17 cellular contexts compared by ENCODE assay signal in genomic region chr19:10811391-10812111, GRCh38. TPM values are rescaled to one million over a fixed set of nuclear protein-coding genes. Genes with fewer than 3 reads are reported as not detected.
DNase-seq lines count a peak whose midpoint lies in the region; ATAC-seq and TF ChIP-seq lines count a peak whose summit lies in the region.
"Had no signal": no experiment of that assay in that cellular context is flagged by ENCODE, and none has a peak within 500 bp of the region (broad histone marks: within the 10 kb centered on the region; RNA-seq: fewer than 3 reads in every experiment).

No MANE protein-coding gene starts in this region.

- H3K27ac Mint-ChIP-seq in activated CD8-positive, alpha-beta memory T cell treated with anti-CD3 and anti-CD28 coated beads, Interleukin-2, amount 10 ng/mL, durations not matched to agents 7 days and 5 days: peak overlapping the region; percentile 19
- peak overlapping the region; percentile 35 for H3K27ac Mint-ChIP-seq in endodermal cell
- H3K27ac Mint-ChIP-seq in stimulated activated effector memory CD8-positive, alpha-beta T cell treated with anti-CD3 and anti-CD28 coated beads, Interleukin-12 subunit alpha, Interleukin-12 subunit beta, amount 100 ng/mL, for 72 hours: peak overlapping the region; percentile 99
- H3K27ac Mint-ChIP-seq: activated B cell treated with CpG ODN at 0.5 μM for 24 hours had no signal

- 94 to 95% methylated on average over 7 to 17 of the region's 17 CpGs for WGBS in endodermal cell (ENCODE audit: insufficient coverage in 1 of 2, insufficient read length in 1 of 2), 2 experiments

- H3K4me1 Mint-ChIP-seq in activated CD8-positive, alpha-beta memory T cell treated with anti-CD3 and anti-CD28 coated beads, Interleukin-2, amount 10 ng/mL, durations not matched to agents 7 days and 5 days: peaks cover 69% of the 10 kb centered on the region
- no peaks in the 10 kb centered on the region for H3K4me1 Mint-ChIP-seq in endodermal cell
- peaks cover 66% of the 10 kb centered on the region for H3K4me1 Mint-ChIP-seq in stimulated activated effector memory CD8-positive, alpha-beta T cell treated with anti-CD3 and anti-CD28 coated beads, Interleukin-12 subunit alpha, Interleukin-12 subunit beta, amount 100 ng/mL, for 72 hours
- H3K4me1 Mint-ChIP-seq: activated B cell treated with CpG ODN at 0.5 μM for 24 hours had no signal

- no peaks in the 10 kb centered on the region for H3K9me3 Mint-ChIP-seq in activated CD8-positive, alpha-beta memory T cell treated with anti-CD3 and anti-CD28 coated beads, Interleukin-2, amount 10 ng/mL, durations not matched to agents 7 days and 5 days (ENCODE audit: low read depth)
- no peaks in the 10 kb centered on the region for H3K9me3 Mint-ChIP-seq in endodermal cell
- H3K9me3 Mint-ChIP-seq in stimulated activated effector memory CD8-positive, alpha-beta T cell treated with anti-CD3 and anti-CD28 coated beads, Interleukin-12 subunit alpha, Interleukin-12 subunit beta, amount 100 ng/mL, for 72 hours: peaks cover 3% of the 10 kb centered on the region
- H3K9me3 Mint-ChIP-seq: activated B cell treated with CpG ODN at 0.5 μM for 24 hours; activated naive CD4-positive, alpha-beta T cell treated with anti-CD3 and anti-CD28 coated beads for 36 hours; naive B cell; stimulated activated naive B cell treated with anti-CD40 and anti-IgM and Interleukin-4, amounts not matched to agents 10 μg/mL and 1 μg/mL and 100 μg/mL, for 72 hours had no signal

- H3K27me3 Mint-ChIP-seq in activated CD8-positive, alpha-beta memory T cell treated with anti-CD3 and anti-CD28 coated beads, Interleukin-2, amount 10 ng/mL, durations not matched to agents 7 days and 5 days: no peaks in the 10 kb centered on the region
- no peaks in the 10 kb centered on the region for H3K27me3 Mint-ChIP-seq in endodermal cell (ENCODE audit: insufficient read depth)
- H3K27me3 Mint-ChIP-seq: activated B cell treated with CpG ODN at 0.5 μM for 24 hours; naive B cell; stimulated activated naive B cell treated with anti-CD40 and anti-IgM and Interleukin-4, amounts not matched to agents 10 μg/mL and 1 μg/mL and 100 μg/mL, for 72 hours had no signal

- H3K4me1 ChIP-seq in endodermal cell (ENCODE audit: control insufficient read depth, insufficient read depth, low read length): no peaks in the 10 kb centered on the region
- H3K4me1 ChIP-seq: psoas muscle had no signal

- no peak for TF ChIP-seq CTCF in endodermal cell (conservative IDR thresholded peaks at IDR 0.05)

- H3K36me3 ChIP-seq in endodermal cell (ENCODE audit: control insufficient read depth, insufficient read depth, low read length): peaks cover 45% of the 10 kb centered on the region

- ATAC-seq in activated CD8-positive, alpha-beta memory T cell treated with anti-CD3 and anti-CD28 coated beads, Interleukin-2, amount 10 ng/mL, durations not matched to agents 7 days and 5 days: no peak
- ATAC-seq in stimulated activated effector memory CD8-positive, alpha-beta T cell treated with anti-CD3 and anti-CD28 coated beads, Interleukin-12 subunit alpha, Interleukin-12 subunit beta, amount 100 ng/mL, for 72 hours: no peak
- ATAC-seq in GM21737 (IDR thresholded peaks at IDR 0.05; ENCODE audit: unreplicated experiment): no peak
- ATAC-seq: A549; psoas muscle; stimulated activated naive B cell treated with anti-CD40 and anti-IgM and Interleukin-4, amounts not matched to agents 10 μg/mL and 1 μg/mL and 100 μg/mL, for 72 hours had no signal

- H3K9ac ChIP-seq in endodermal cell (ENCODE audit: extremely low read depth, low read length, poor library complexity, severe bottlenecking): no peak overlapping the region

- peaks cover 32% of the 10 kb centered on the region for H3K36me3 Mint-ChIP-seq in activated CD8-positive, alpha-beta memory T cell treated with anti-CD3 and anti-CD28 coated beads, Interleukin-2, amount 10 ng/mL, durations not matched to agents 7 days and 5 days
- H3K36me3 Mint-ChIP-seq in endodermal cell (ENCODE audit: low read depth): peaks cover 33% of the 10 kb centered on the region
- H3K36me3 Mint-ChIP-seq in stimulated activated effector memory CD8-positive, alpha-beta T cell treated with anti-CD3 and anti-CD28 coated beads, Interleukin-12 subunit alpha, Interleukin-12 subunit beta, amount 100 ng/mL, for 72 hours: peaks cover 77% of the 10 kb centered on the region

- H3K9me3 ChIP-seq in endodermal cell (ENCODE audit: control insufficient read depth, low read length): no peaks in the 10 kb centered on the region
- H3K9me3 ChIP-seq: A549, psoas muscle had no signal

- H3K27ac ChIP-seq in endodermal cell (ENCODE audit: low read depth, low read length): no peak overlapping the region

- H3K27me3 ChIP-seq in endodermal cell (ENCODE audit: control insufficient read depth, insufficient read depth, low read length, poor library complexity, severe bottlenecking): no peaks in the 10 kb centered on the region

- no peak overlapping the region for H3K4me3 Mint-ChIP-seq in activated CD8-positive, alpha-beta memory T cell treated with anti-CD3 and anti-CD28 coated beads, Interleukin-2, amount 10 ng/mL, durations not matched to agents 7 days and 5 days
- H3K4me3 Mint-ChIP-seq in endodermal cell: no peak overlapping the region
- no peak overlapping the region for H3K4me3 Mint-ChIP-seq in stimulated activated effector memory CD8-positive, alpha-beta T cell treated with anti-CD3 and anti-CD28 coated beads, Interleukin-12 subunit alpha, Interleukin-12 subunit beta, amount 100 ng/mL, for 72 hours
- H3K4me3 Mint-ChIP-seq: activated B cell treated with CpG ODN at 0.5 μM for 24 hours; activated naive CD4-positive, alpha-beta T cell treated with anti-CD3 and anti-CD28 coated beads for 36 hours; stimulated activated naive B cell treated with anti-CD40 and anti-IgM and Interleukin-4, amounts not matched to agents 10 μg/mL and 1 μg/mL and 100 μg/mL, for 72 hours had no signal

- no peak for DNase-seq in activated CD8-positive, alpha-beta memory T cell treated with anti-CD3 and anti-CD28 coated beads, Interleukin-2, amount 10 ng/mL, durations not matched to agents 7 days and 5 days
- DNase-seq in activated CD8-positive, alpha-beta memory T cell treated with anti-CD3 and anti-CD28 coated beads, Interleukin-2, amount 50 U/mL, for 48 hours: no peak
- peak; percentile 79 for DNase-seq in OCI-M2 (lab: John Stamatoyannopoulos, UW; ENCODE audit: unreplicated experiment)
- no peak for DNase-seq in endodermal cell
- DNase-seq in stimulated activated effector memory CD8-positive, alpha-beta T cell treated with anti-CD3 and anti-CD28 coated beads, Interleukin-12 subunit alpha, Interleukin-12 subunit beta, amount 100 ng/mL, for 72 hours (ENCODE audit: low spot score in 2 of 2): no peak
- DNase-seq in NK-92 treated with Interleukin-12 subunit alpha and Interleukin-12 subunit beta, amount 100 ng/mL, for 24 hours (lab: John Stamatoyannopoulos, UW): no peak
- DNase-seq in NCI-H748 treated with DMSO at 0.1 percent for 48 hours (lab: John Stamatoyannopoulos, UW): no peak
- DNase-seq: activated B cell treated with CpG ODN at 0.5 μM for 24 hours; activated naive CD4-positive, alpha-beta T cell treated with anti-CD3 and anti-CD28 coated beads for 36 hours; naive B cell; NCI-H146; psoas muscle; stimulated activated naive B cell treated with anti-CD40 and anti-IgM and Interleukin-4, amounts not matched to agents 10 μg/mL and 1 μg/mL and 100 μg/mL, for 72 hours; trophoblast cell had no signal

- H3K4me3 ChIP-seq in endodermal cell (ENCODE audit: low read length): no peak overlapping the region
- H3K4me3 ChIP-seq: A549, psoas muscle had no signal

- CTCF ChIA-PET in activated CD8-positive, alpha-beta memory T cell treated with anti-CD3 and anti-CD28 coated beads, Interleukin-2, amount 10 ng/mL, durations not matched to agents 7 days and 5 days (lab: Charles Lee): interaction anchor here (1.2 kb wide), 2 partner anchors 18 to 53 kb away, joined by 3 read pairs; no protein-coding TSS in a partner anchor

RNA-seq across cellular contexts. Expression of gene TMED1, which starts 24.5 kb away (rescaled TPM):
- 10 to 100 TPM; 16.0 to 19.2 TPM for total RNA-seq in activated CD8-positive, alpha-beta memory T cell treated with anti-CD3 and anti-CD28 coated beads, Interleukin-2, amount 10 ng/mL, durations not matched to agents 7 days and 5 days
- total RNA-seq in endodermal cell: 10 to 100 TPM; 19.7 to 34.5 TPM
- 33.2 TPM for polyA plus RNA-seq in endodermal cell (2013, experiment 1 of 2)
- polyA plus RNA-seq in endodermal cell (2013, experiment 2 of 2): 32.3 TPM

RNA-seq across cellular contexts. Expression of gene C19orf38, which starts 36.7 kb away (rescaled TPM):
- total RNA-seq in activated CD8-positive, alpha-beta memory T cell treated with anti-CD3 and anti-CD28 coated beads, Interleukin-2, amount 10 ng/mL, durations not matched to agents 7 days and 5 days: 1 to 10 TPM; 1.2 to 1.7 TPM
- under 1 TPM in 1 of 2 donors, not detected in 1; 0.24 TPM for total RNA-seq in endodermal cell
- not detected for polyA plus RNA-seq in endodermal cell (2013, experiment 1 of 2)
- polyA plus RNA-seq in endodermal cell (2013, experiment 2 of 2): not detected
- total RNA-seq: glomerular endothelial cell had no signal

RNA-seq across cellular contexts. Expression of gene CARM1, which starts 59.8 kb away (rescaled TPM):
- total RNA-seq in activated CD8-positive, alpha-beta memory T cell treated with anti-CD3 and anti-CD28 coated beads, Interleukin-2, amount 10 ng/mL, durations not matched to agents 7 days and 5 days: 10 to 100 TPM; 38.5 to 48.1 TPM
- 10 to 100 TPM; 80.6 to 86.6 TPM for total RNA-seq in endodermal cell
- 115 TPM for polyA plus RNA-seq in endodermal cell (2013, experiment 1 of 2)
- 105 TPM for polyA plus RNA-seq in endodermal cell (2013, experiment 2 of 2)

Comparison
In these comparisons a context has a peak if more than half of its experiments do, and no peak if none do; other contexts are left out.
1. H3K27ac Mint-ChIP-seq: peak in every context shown above with its lines; median percentile 99 in stimulated activated effector memory CD8-positive, alpha-beta T cell treated with anti-CD3 and anti-CD28 coated beads, Interleukin-12 subunit alpha, Interleukin-12 subunit beta, amount 100 ng/mL, for 72 hours; 35 in endodermal cell; 19 in activated CD8-positive, alpha-beta memory T cell treated with anti-CD3 and anti-CD28 coated beads, Interleukin-2, amount 10 ng/mL, durations not matched to agents 7 days and 5 days.